In genomic region chr6:27375613-27376079, GRCh38 we compare ENCODE assay signal across 7 cellular contexts. TPM values are rescaled to one million over a fixed set of nuclear protein-coding genes. Genes with fewer than 3 reads are reported as not detected.
A peak's percentile ranks its signal among the peaks of the same experiment; 100 is the strongest.
DNase-seq lines count a peak whose midpoint lies in the region; ATAC-seq and TF ChIP-seq lines count a peak whose summit lies in the region.

No MANE protein-coding gene starts in this region.

- ATAC-seq in HCT116 (0 out of 2 replicates have a peak, but pooled peaks have one; percentile 25), GM21360 (IDR thresholded peaks at IDR 0.05; ENCODE audit: unreplicated experiment) (no peak)

- no peaks in the 10 kb centered on the region for H3K27me3 ChIP-seq in HCT116 (ENCODE audit: insufficient read depth, low read length)
- no peaks in the 10 kb centered on the region for H3K27me3 ChIP-seq in SJCRH30
- H3K27me3 ChIP-seq in skeletal muscle tissue (ENCODE audit: control insufficient read depth in 3 of 3, insufficient read depth in 3 of 3, low read length in 3 of 3): no peaks in the 10 kb centered on the region

- H3K9me3 ChIP-seq in HCT116 (ENCODE audit: control insufficient read depth in 1 of 2, insufficient read depth in 1 of 2, low read depth in 1 of 2, low read length in 2 of 2) (no peaks in the 10 kb centered on the region), SJCRH30 (replicated peaks) (no peaks in the 10 kb centered on the region), skeletal muscle tissue (ENCODE audit: control insufficient read depth in 3 of 3, low read length in 3 of 3) (no peaks in the 10 kb centered on the region)

- H2AFZ ChIP-seq in HCT116 (ENCODE audit: low read depth, low read length, poor library complexity, severe bottlenecking): peak overlapping the region; percentile 97

- no peaks in the 10 kb centered on the region for H3K79me2 ChIP-seq in HCT116 (ENCODE audit: insufficient read depth, low read length)

- TF ChIP-seq CTCF in HCT116 (IDR thresholded peaks at IDR 0.05 in 2 of 3, conservative IDR thresholded peaks at IDR 0.05 in 1 of 3; ENCODE audit: borderline replicate concordance in 1 of 3, insufficient read depth in 1 of 3, low read depth in 2 of 3, low read length in 2 of 3) (peak in 1 of 3 experiments; percentile 35; a peak in 1 of 6 replicates), fibroblast of villous mesenchyme (IDR thresholded peaks at IDR 0.05; ENCODE audit: insufficient read depth, low read depth, low read length) (no peak)

- RAD21 ChIA-PET in HCT116 (lab: Charles Lee; ENCODE audit: low non-redundant PET in 1 of 2, low total read pairs in 2 of 2, uncharacterized antibody in 2 of 2, unreplicated experiment in 2 of 2): no interaction called here

- peaks cover 12 to 17% of the 10 kb centered on the region in 2 experiments for H3K4me1 ChIP-seq in HCT116 (ENCODE audit: control insufficient read depth in 1 of 2, insufficient read depth in 2 of 2, low read length in 2 of 2)
- no peaks in the 10 kb centered on the region for H3K4me1 ChIP-seq in SJCRH30
- H3K4me1 ChIP-seq in skeletal muscle tissue (ENCODE audit: control insufficient read depth in 3 of 3, insufficient read depth in 3 of 3, low read length in 3 of 3): peaks cover 4 to 7% (median 5%) of the 10 kb centered on the region in 3 donors

- DNase-seq in HCT116 (ENCODE audit: low read depth, low spot score): no peak
- no peak for DNase-seq in SJCRH30
- DNase-seq in fibroblast of villous mesenchyme (ENCODE audit: low read depth): no peak
- DNase-seq in substantia nigra (lab: John Stamatoyannopoulos, UW): no peak
- DNase-seq in foreskin melanocyte: no peak

- peak overlapping the region; percentile 28; the same call in 1 of the 2 replicates for H3K27ac ChIP-seq in HCT116 (ENCODE audit: low read depth, low read length)
- no peak overlapping the region for H3K27ac ChIP-seq in SJCRH30
- no peak overlapping the region for H3K27ac ChIP-seq in skeletal muscle tissue (ENCODE audit: low read depth, low read length)
- no peak overlapping the region for H3K27ac ChIP-seq in substantia nigra (ENCODE audit: low read depth, low read length, poor library complexity, severe bottlenecking)

- intact Hi-C loops in HCT116 (cut with micrococcal nuclease): no loop called here

- H4K20me1 ChIP-seq in HCT116 (ENCODE audit: insufficient read depth): no peaks in the 10 kb centered on the region

- peak; percentile 9; the same call in 1 of the 2 replicates for TF ChIP-seq RAD21 in HCT116 (IDR thresholded peaks at IDR 0.05; ENCODE audit: low read depth)

- H3K36me3 ChIP-seq in HCT116 (ENCODE audit: control insufficient read depth in 1 of 2, insufficient read depth in 2 of 2, low read length in 2 of 2): no peaks in the 10 kb centered on the region
- no peaks in the 10 kb centered on the region for H3K36me3 ChIP-seq in SJCRH30
- H3K36me3 ChIP-seq in skeletal muscle tissue (ENCODE audit: control insufficient read depth in 3 of 3, insufficient read depth in 3 of 3, low read length in 3 of 3): no peaks in the 10 kb centered on the region

- POLR2A ChIA-PET in HCT116 (lab: Charles Lee): interaction anchor here (0.6 kb wide), 1 partner anchor 98 kb away, joined by 3 read pairs; no protein-coding TSS in a partner anchor

- no TSS peak for BruUV-seq in HCT116 (replicated peaks; lab: Mats Ljungman, UMichigan)

- TF ChIP-seq POLR2A in HCT116 (IDR thresholded peaks at IDR 0.05; ENCODE audit: borderline replicate concordance, extremely low read depth, insufficient read depth, insufficient read length): no peak

- peak overlapping the region; percentile 76 to 78 for H3K4me3 ChIP-seq in HCT116 (replicated peaks in 1 of 2; ENCODE audit: low read depth in 1 of 2, low read length in 2 of 2)
- peak overlapping the region; percentile 30 for H3K4me3 ChIP-seq in SJCRH30
- peak overlapping the region; percentile 9 for H3K4me3 ChIP-seq in fibroblast of villous mesenchyme (ENCODE audit: low read depth, low read length)
- peak overlapping the region; percentile 86 to 91 (median 90) for H3K4me3 ChIP-seq in skeletal muscle tissue (ENCODE audit: low read length in 3 of 3)

- H3K9ac ChIP-seq in HCT116 (ENCODE audit: low read length) (0 out of 2 replicates have a peak overlapping the region, but pooled peaks have one; percentile 5), skeletal muscle tissue (ENCODE audit: low read depth in 1 of 3, low read length in 3 of 3) (peak overlapping the region in 1 of 3 donors; percentile 86)

- H3K9me2 ChIP-seq in HCT116 (ENCODE audit: insufficient read depth): no peaks in the 10 kb centered on the region

- CTCF ChIA-PET in HCT116 (lab: Charles Lee): no interaction called here

- H3K4me2 ChIP-seq in HCT116 (ENCODE audit: low read length): peak overlapping the region; percentile 92

TF ChIP-seq in HCT116, 20 proteins besides CTCF, POLR2A, EP300 and RAD21:
- no peak for TF ChIP-seq CBX3 (IDR thresholded peaks at IDR 0.05; ENCODE audit: low read depth)
- TF ChIP-seq CEBPB (IDR thresholded peaks at IDR 0.05; ENCODE audit: low read depth): no peak
- TF ChIP-seq TCF7L2 (IDR thresholded peaks at IDR 0.05; ENCODE audit: borderline replicate concordance, extremely low read depth, insufficient read depth, insufficient read length): no peak
- TF ChIP-seq ATF3 (IDR thresholded peaks at IDR 0.05): no peak
- no peak for TF ChIP-seq MAX (IDR thresholded peaks at IDR 0.05)
- TF ChIP-seq FOSL1 (IDR thresholded peaks at IDR 0.05; ENCODE audit: low read depth): no peak
- no peak for TF ChIP-seq POLR2AphosphoS5 (IDR thresholded peaks at IDR 0.05; ENCODE audit: low read depth, low read length)
- no peak for TF ChIP-seq EZH2 (IDR thresholded peaks at IDR 0.05)
- no peak for TF ChIP-seq SRF (IDR thresholded peaks at IDR 0.05; ENCODE audit: low read depth)
- TF ChIP-seq SIN3A (IDR thresholded peaks at IDR 0.05; ENCODE audit: low read depth): no peak
- no peak for TF ChIP-seq EGR1 (IDR thresholded peaks at IDR 0.05; ENCODE audit: low read depth)
- TF ChIP-seq ZNF274 (IDR thresholded peaks at IDR 0.05; ENCODE audit: low read depth, low read length): no peak
- no peak for TF ChIP-seq JUND (IDR thresholded peaks at IDR 0.05)
- no peak for TF ChIP-seq ELF1 (IDR thresholded peaks at IDR 0.05; ENCODE audit: borderline replicate concordance, low read depth)
- TF ChIP-seq ZFX (IDR thresholded peaks at IDR 0.05): no peak
- TF ChIP-seq YY1 (IDR thresholded peaks at IDR 0.05; ENCODE audit: extremely low read depth, insufficient replicate concordance, low read depth, low read length): no peak

RNA-seq across cellular contexts. Expression of gene ZNF391, which starts 12.9 kb away (rescaled TPM):
- total RNA-seq in HCT116 (2021; ENCODE audit: unreplicated experiment): 1.1 TPM
- polyA plus RNA-seq in HCT116 (2012): 1.1 and 1.4 TPM in 2 replicates
- 0.08 and 0.18 TPM in 2 replicates for total RNA-seq in SJCRH30 (2014; rRNA removed; shearing (Covaris generic))
- 0.32 and 0.43 TPM in 2 replicates for total RNA-seq in fibroblast of villous mesenchyme
- 2.1 TPM for total RNA-seq in skeletal muscle tissue

Comparison
In these comparisons a context has a peak if more than half of its experiments do, and no peak if none do; other contexts are left out.
1. H3K4me3 ChIP-seq: peak in every context shown above with its lines; median percentile 90 in skeletal muscle tissue; 77 in HCT116; 30 in SJCRH30; 9 in fibroblast of villous mesenchyme.